8 cellular contexts compared by ENCODE assay signal in genomic region chr5:96297290-96297689, GRCh38.
DNase-seq lines count a peak whose midpoint lies in the region; ATAC-seq and TF ChIP-seq lines count a peak whose summit lies in the region.
"Had no signal": no experiment of that assay in that cellular context is flagged by ENCODE, and none has a peak within 500 bp of the region (broad histone marks: within the 10 kb centered on the region; RNA-seq: fewer than 3 reads in every experiment).

No MANE protein-coding gene starts in this region.

- H3K9me3 ChIP-seq in upper lobe of left lung: peaks cover 0 to 3% (median 0%) of the 10 kb centered on the region in 4 donors

- H3K27me3 ChIP-seq in upper lobe of left lung: no peaks in the 10 kb centered on the region

- H3K27me3 Mint-ChIP-seq in activated CD4-positive, alpha-beta memory T cell treated with anti-CD3 and anti-CD28 coated beads for 36 hours: peaks cover 6% of the 10 kb centered on the region
- peaks cover 9% of the 10 kb centered on the region for H3K27me3 Mint-ChIP-seq in activated T-cell treated with anti-CD3 and anti-CD28 coated beads, Interleukin-2, amount 50 U/mL, for 24 hours

- no peaks in the 10 kb centered on the region for H3K36me3 Mint-ChIP-seq in activated CD4-positive, alpha-beta memory T cell treated with anti-CD3 and anti-CD28 coated beads for 36 hours
- H3K36me3 Mint-ChIP-seq in activated T-cell treated with anti-CD3 and anti-CD28 coated beads, Interleukin-2, amount 50 U/mL, for 24 hours (ENCODE audit: low read depth): no peaks in the 10 kb centered on the region

- POLR2A ChIA-PET in activated CD4-positive, alpha-beta memory T cell treated with anti-CD3 and anti-CD28 coated beads for 36 hours (lab: Charles Lee): no interaction called here

- H3K9me3 Mint-ChIP-seq in activated CD4-positive, alpha-beta memory T cell treated with anti-CD3 and anti-CD28 coated beads for 36 hours: peaks cover 2% of the 10 kb centered on the region
- peaks cover 3% of the 10 kb centered on the region for H3K9me3 Mint-ChIP-seq in activated T-cell treated with anti-CD3 and anti-CD28 coated beads, Interleukin-2, amount 50 U/mL, for 24 hours

- DNase-seq in HFF-Myc (ENCODE audit: extremely low read depth, low read depth) (peak; percentile 35), cardiac fibroblast (ENCODE audit: low read depth in 2 of 2) (peak; percentile 77 to 87), kidney tubule cell (ENCODE audit: low spot score) (peak; percentile 56), upper lobe of left lung (peak in 1 of 2 donors; percentile 31), DMS153 (lab: John Stamatoyannopoulos, UW) (no peak)
- no peak for DNase-seq in activated CD4-positive, alpha-beta memory T cell treated with anti-CD3 and anti-CD28 coated beads for 36 hours
- no peak for DNase-seq in activated T-cell treated with anti-CD3 and anti-CD28 coated beads, Interleukin-2, amount 50 U/mL, for 24 hours
- DNase-seq: stimulated activated naive CD8-positive, alpha-beta T cell treated with anti-CD3 and anti-CD28 coated beads, Interleukin-15, Interleukin-2, amounts not matched to agents 100 U/mL and 50 U/mL, for 24 hours had no signal

- no peak overlapping the region for H3K4me3 Mint-ChIP-seq in activated CD4-positive, alpha-beta memory T cell treated with anti-CD3 and anti-CD28 coated beads for 36 hours
- no peak overlapping the region for H3K4me3 Mint-ChIP-seq in activated T-cell treated with anti-CD3 and anti-CD28 coated beads, Interleukin-2, amount 50 U/mL, for 24 hours

- peaks cover 0 to 3% (median 0%) of the 10 kb centered on the region in 4 donors for H3K4me1 ChIP-seq in upper lobe of left lung

- 32 to 41% methylated on average over 1 of the region's 1 CpG for WGBS in upper lobe of left lung, 2 donors

- ATAC-seq in upper lobe of left lung (ENCODE audit: low FRiP score in 2 of 2): peak in 1 of 2 donors; percentile 86
- ATAC-seq: stimulated activated naive CD8-positive, alpha-beta T cell treated with anti-CD3 and anti-CD28 coated beads, Interleukin-15, Interleukin-2, amounts not matched to agents 100 U/mL and 50 U/mL, for 24 hours had no signal

- no peak overlapping the region for H3K27ac Mint-ChIP-seq in activated CD4-positive, alpha-beta memory T cell treated with anti-CD3 and anti-CD28 coated beads for 36 hours
- no peak overlapping the region for H3K27ac Mint-ChIP-seq in activated T-cell treated with anti-CD3 and anti-CD28 coated beads, Interleukin-2, amount 50 U/mL, for 24 hours

- H3K4me3 ChIP-seq in HFF-Myc (replicated peaks; ENCODE audit: low read depth, low read length) (no peak overlapping the region), cardiac fibroblast (replicated peaks in 1 of 2; ENCODE audit: low read depth in 2 of 2, low read length in 2 of 2) (no peak overlapping the region), upper lobe of left lung (no peak overlapping the region)

- TF ChIP-seq EP300 in upper lobe of left lung (IDR thresholded peaks at IDR 0.05): no peak

- H3K36me3 ChIP-seq in upper lobe of left lung: no peaks in the 10 kb centered on the region

- no peak for TF ChIP-seq POLR2A in upper lobe of left lung (IDR thresholded peaks at IDR 0.05)

- TF ChIP-seq CTCF in HFF-Myc (IDR thresholded peaks at IDR 0.05; ENCODE audit: low read depth, low read length, missing control alignments): no peak
- no peak for TF ChIP-seq CTCF in cardiac fibroblast (IDR thresholded peaks at IDR 0.05; ENCODE audit: low read depth, low read length)
- no peak for TF ChIP-seq CTCF in upper lobe of left lung (IDR thresholded peaks at IDR 0.05)

- no peaks in the 10 kb centered on the region for H3K4me1 Mint-ChIP-seq in activated CD4-positive, alpha-beta memory T cell treated with anti-CD3 and anti-CD28 coated beads for 36 hours (ENCODE audit: low read depth)
- H3K4me1 Mint-ChIP-seq in activated T-cell treated with anti-CD3 and anti-CD28 coated beads, Interleukin-2, amount 50 U/mL, for 24 hours (ENCODE audit: low read depth): no peaks in the 10 kb centered on the region

- peak overlapping the region in 3 of 4 donors; percentile 7 to 61 (median 32) for H3K27ac ChIP-seq in upper lobe of left lung

- CTCF ChIA-PET in activated CD4-positive, alpha-beta memory T cell treated with anti-CD3 and anti-CD28 coated beads for 36 hours (lab: Charles Lee): interaction anchor here (0.6 to 0.7 kb wide), 2 partner anchors 289 to 653 kb away, joined by 3 to 5 read pairs; no protein-coding TSS in a partner anchor

- intact Hi-C loops in activated CD4-positive, alpha-beta memory T cell treated with anti-CD3 and anti-CD28 coated beads for 36 hours (cut with micrococcal nuclease): no loop called here

Comparison
In these comparisons a context has a peak if more than half of its experiments do, and no peak if none do; other contexts are left out.
1. DNase-seq: peak in HFF-Myc (single experiment), cardiac fibroblast (2 of 2) and kidney tubule cell (single experiment); none in activated CD4-positive, alpha-beta memory T cell treated with anti-CD3 and anti-CD28 coated beads for 36 hours (single experiment), DMS153 (single experiment) and activated T-cell treated with anti-CD3 and anti-CD28 coated beads, Interleukin-2, amount 50 U/mL, for 24 hours (single experiment).